ENCODE assay signal across 17 cellular contexts in the genomic region with DNA sequence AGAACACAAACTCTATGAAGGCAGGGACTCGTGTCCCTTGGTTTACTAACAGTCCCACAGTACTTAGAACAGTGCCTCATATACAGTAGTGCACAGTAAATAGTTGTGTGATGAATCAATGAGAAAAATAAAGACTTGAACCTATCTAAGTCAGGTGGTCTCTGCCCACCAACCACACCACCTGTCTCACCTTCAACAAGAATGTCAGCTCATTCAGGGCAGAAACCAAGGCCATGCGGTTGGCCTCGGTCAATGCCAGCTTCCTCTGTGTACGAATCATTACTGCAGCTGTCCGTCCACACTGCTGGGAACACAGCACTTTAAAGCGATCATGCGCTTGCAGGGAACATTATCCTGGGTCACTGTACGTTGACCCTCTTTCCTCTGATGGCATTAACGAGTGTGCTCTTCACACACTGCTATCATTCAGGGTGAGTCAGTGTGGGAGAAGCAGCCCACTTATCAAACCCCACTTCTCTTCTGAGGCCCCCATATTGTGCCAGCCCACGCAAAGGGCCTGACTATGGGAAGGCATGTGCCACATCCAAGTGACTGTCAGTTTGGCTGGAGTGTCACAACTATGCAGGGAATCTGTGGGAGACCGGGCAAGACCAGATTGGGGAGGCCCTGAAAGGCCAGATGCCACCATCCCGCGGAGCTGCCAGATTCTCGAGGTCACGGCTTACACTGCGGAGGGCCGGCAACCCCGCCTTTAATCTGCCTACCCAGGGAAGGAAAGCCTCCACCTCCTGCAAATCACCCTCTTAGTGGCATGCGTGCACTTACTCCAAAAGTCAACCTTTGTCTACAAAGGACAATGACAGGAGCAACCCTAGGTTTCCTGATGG. TPM values are rescaled to one million over a fixed set of nuclear protein-coding genes. Genes with fewer than 3 reads are reported as not detected.
DNase-seq lines count a peak whose midpoint lies in the region; ATAC-seq, FAIRE-seq and TF ChIP-seq lines count a peak whose summit lies in the region.
"Had no signal": no experiment of that assay in that cellular context is flagged by ENCODE, and none has a peak within 500 bp of the region (broad histone marks: within the 10 kb centered on the region; RNA-seq: fewer than 3 reads in every experiment).

No MANE protein-coding gene starts in this region.

- H2BK120ac ChIP-seq in H1 (replicated peaks; ENCODE audit: low read depth, low read length): no peak overlapping the region

- H3K79me1 ChIP-seq in H1 (ENCODE audit: low read depth, low read length): peaks cover 30% of the 10 kb centered on the region

- no peak overlapping the region for H3K27ac ChIP-seq in HepG2 (ENCODE audit: extremely low read length, insufficient read depth, low read length)
- no peak overlapping the region for H3K27ac ChIP-seq in right lobe of liver
- peak overlapping the region; percentile 62; the same call in 1 of the 2 replicates for H3K27ac ChIP-seq in H1 (ENCODE audit: low read depth, low read length)
- H3K27ac ChIP-seq: A549, BLaER1, testis had no signal

- no peak overlapping the region for H3K4ac ChIP-seq in H1 (replicated peaks; ENCODE audit: insufficient read length, low read depth, low read length)

- TF ChIP-seq POLR2A in HepG2 (IDR thresholded peaks at IDR 0.05; ENCODE audit: insufficient read depth in 1 of 2, low read depth in 2 of 2, low read length in 2 of 2) (no peak), right lobe of liver (IDR thresholded peaks at IDR 0.05) (no peak), H1 (IDR thresholded peaks at IDR 0.05; ENCODE audit: control extremely low read depth in 1 of 2, low read depth in 2 of 2, low read length in 2 of 2) (no peak)

- H3K9me3 ChIP-seq in HepG2 (ENCODE audit: low read length) (no peaks in the 10 kb centered on the region), right lobe of liver (no peaks in the 10 kb centered on the region), H1 (ENCODE audit: insufficient read depth in 2 of 2, low read depth in 1 of 2, low read length in 1 of 2) (no peaks in the 10 kb centered on the region)
- H3K9me3 ChIP-seq: A549, BLaER1, testis had no signal

- no peak overlapping the region for H2AFZ ChIP-seq in HepG2 (ENCODE audit: low read length)
- no peak overlapping the region for H2AFZ ChIP-seq in H1 (ENCODE audit: low read length)

- peaks cover 8% of the 10 kb centered on the region; the same call in 1 of the 2 replicates for H3K4me1 ChIP-seq in HepG2 (ENCODE audit: insufficient read depth, low read length)
- no peaks in the 10 kb centered on the region for H3K4me1 ChIP-seq in right lobe of liver
- H3K4me1 ChIP-seq in H1 (replicated peaks in 1 of 4; ENCODE audit: control insufficient read depth in 3 of 4, insufficient read depth in 4 of 4, low read length in 3 of 4): peaks cover 16 to 38% (median 36%) of the 10 kb centered on the region in 4 experiments
- H3K4me1 ChIP-seq: A549, testis had no signal

- no peaks in the 10 kb centered on the region for H3K79me2 ChIP-seq in HepG2 (ENCODE audit: insufficient read depth, low read length)
- H3K79me2 ChIP-seq in H1 (ENCODE audit: control insufficient read depth in 1 of 2, insufficient read depth in 2 of 2, low read length in 2 of 2): peaks cover 34 to 98% of the 10 kb centered on the region in 2 experiments

- H4K91ac ChIP-seq in H1 (replicated peaks; ENCODE audit: insufficient read length, low read length): no peak overlapping the region

- H3K9ac ChIP-seq in HepG2 (ENCODE audit: insufficient read depth, low read depth, low read length): no peak overlapping the region
- H3K9ac ChIP-seq in H1 (replicated peaks in 1 of 4; ENCODE audit: extremely low read depth in 1 of 4, low read depth in 3 of 4, low read length in 3 of 4): peak overlapping the region in 1 of 4 experiments; percentile 4; a peak in 1 of 7 replicates
- H3K9ac ChIP-seq: BLaER1 had no signal

- WGBS in HepG2 (ENCODE audit: low lambda C conversion rate): 89% methylated on average over 19 of the region's 19 CpGs
- WGBS in right lobe of liver (ENCODE audit: insufficient coverage, low coverage, low lambda C conversion rate, missing lambda C conversion rate): 93% methylated on average over 10 of the region's 19 CpGs
- WGBS in H1 (ENCODE audit: extremely low coverage in 1 of 2, insufficient coverage in 1 of 2, insufficient read length in 1 of 2, insufficient replicate concordance in 2 of 2, low coverage in 1 of 2, low lambda C conversion rate in 2 of 2, missing lambda C conversion rate in 1 of 2), 2 experiments: 89% methylated on average over 19 of the region's 19 CpGs; no CpG with 5 or more reads in 1 of the 2 experiments

- no peak overlapping the region for H2BK20ac ChIP-seq in H1 (ENCODE audit: low read length)

- CTCF ChIA-PET in HepG2 (lab: Yijun Ruan, JAX; ENCODE audit: low intra/inter-chr PET ratio, low total read pairs) (no interaction called here), H1 (lab: Charles Lee; ENCODE audit: partially characterized antibody) (interaction anchor here (0.8 kb wide), 1 partner anchor 13 kb away, joined by 3 read pairs; no protein-coding TSS in a partner anchor)

- 0 out of 2 replicates have a peak, but pooled peaks cover 5% of the 10 kb centered on the region for H4K20me1 ChIP-seq in HepG2 (ENCODE audit: insufficient read depth, low read length)
- peaks cover 20 to 32% of the 10 kb centered on the region in 2 experiments for H4K20me1 ChIP-seq in H1 (replicated peaks in 1 of 2; ENCODE audit: control insufficient read depth in 1 of 2, insufficient read depth in 2 of 2, low read length in 2 of 2)

- peak overlapping the region; percentile 76; the same call in 1 of the 2 replicates for H2BK15ac ChIP-seq in H1 (ENCODE audit: low read length)

- ATAC-seq in HepG2 (peak; percentile 37; the same call in 2 of the 3 replicates), right lobe of liver (no peak), HG03378 (IDR thresholded peaks at IDR 0.05; ENCODE audit: unreplicated experiment) (no peak), GM21515 (IDR thresholded peaks at IDR 0.05; ENCODE audit: unreplicated experiment) (no peak)
- ATAC-seq: A549 had no signal

- TF ChIP-seq EP300 in HepG2 (IDR thresholded peaks at IDR 0.05; ENCODE audit: low read depth in 2 of 2, low read length in 2 of 2) (no peak), HepG2 (CRISPR knock-in tag; IDR thresholded peaks at IDR 0.05; ENCODE audit: borderline replicate concordance) (no peak), H1 (IDR thresholded peaks at IDR 0.05; ENCODE audit: borderline replicate concordance in 1 of 2, low read depth in 2 of 2, low read length in 2 of 2) (no peak)

- no peak overlapping the region for H3K14ac ChIP-seq in H1 (ENCODE audit: insufficient read length)

- no peak overlapping the region for H3K23ac ChIP-seq in H1 (ENCODE audit: insufficient read length)

- H2BK12ac ChIP-seq in H1 (ENCODE audit: low read depth, low read length): peak overlapping the region; percentile 29; the same call in 1 of the 2 replicates

- H2BK5ac ChIP-seq in H1 (ENCODE audit: low read depth, low read length): peak overlapping the region; percentile 79

- intact Hi-C loops in HepG2 (cut with micrococcal nuclease; ENCODE audit: unreplicated experiment): no loop called here
- intact Hi-C loops in right lobe of liver (cut with DNase I): no loop called here

- H3K18ac ChIP-seq in H1 (ENCODE audit: extremely low read depth, low read length): peak overlapping the region; percentile 41; the same call in 1 of the 2 replicates

- no peak overlapping the region for H3K4me3 ChIP-seq in HepG2 (replicated peaks in 1 of 3; ENCODE audit: insufficient read depth in 1 of 3, low read depth in 2 of 3, low read length in 3 of 3)
- no peak overlapping the region for H3K4me3 ChIP-seq in right lobe of liver
- H3K4me3 ChIP-seq in H1 (ENCODE audit: extremely low read depth in 1 of 4, insufficient read depth in 2 of 4, low read depth in 3 of 4, low read length in 4 of 4): no peak overlapping the region
- H3K4me3 ChIP-seq: A549, BLaER1, testis had no signal

- H3K36me3 ChIP-seq in HepG2 (replicated peaks in 1 of 2; ENCODE audit: control insufficient read depth in 1 of 2, insufficient read depth in 2 of 2, low read length in 2 of 2) (no peaks in the 10 kb centered on the region), right lobe of liver (no peaks in the 10 kb centered on the region), H1 (ENCODE audit: control insufficient read depth in 2 of 4, insufficient read depth in 4 of 4, low read length in 3 of 4) (no peaks in the 10 kb centered on the region)
- H3K36me3 ChIP-seq: BLaER1 had no signal

- TF ChIP-seq RAD21 in HepG2 (CRISPR knock-in tag; IDR thresholded peaks at IDR 0.05) (no peak), H1 (IDR thresholded peaks at IDR 0.05 in 1 of 2, conservative IDR thresholded peaks at IDR 0.05 in 1 of 2; ENCODE audit: low read depth in 2 of 2, low read length in 2 of 2) (no peak)

- H3K27me3 ChIP-seq in HepG2 (ENCODE audit: control insufficient read depth in 1 of 2, insufficient read depth in 2 of 2, low read length in 2 of 2): no peaks in the 10 kb centered on the region
- no peaks in the 10 kb centered on the region for H3K27me3 ChIP-seq in right lobe of liver
- H3K27me3 ChIP-seq in H1 (replicated peaks in 1 of 4; ENCODE audit: control insufficient read depth in 3 of 4, extremely low read depth in 1 of 4, insufficient read depth in 3 of 4, low read length in 3 of 4): no peaks in the 10 kb centered on the region
- H3K27me3 ChIP-seq: BLaER1, testis had no signal

- peak; percentile 15 for DNase-seq in HepG2 (ENCODE audit: low spot score)
- no peak for DNase-seq in right lobe of liver
- DNase-seq in H1 (ENCODE audit: low read depth in 1 of 2, low spot score in 2 of 2): no peak
- DNase-seq in myocyte (ENCODE audit: low read depth): peak; percentile 94
- no peak for DNase-seq in iPS-NIHi7 (ENCODE audit: extremely low spot score)
- no peak for DNase-seq in NOMO-1 treated with dmso at 0.1 percent for 144 hours (lab: John Stamatoyannopoulos, UW; ENCODE audit: unreplicated experiment)
- DNase-seq: activated naive CD4-positive, alpha-beta T cell; activated T-cell treated with anti-CD3 and anti-CD28 coated beads for 4 hours; aorta; NCI-H1436; NCI-H2171 treated with DMSO at 0.1 percent for 48 hours; testis had no signal

- no peak overlapping the region for H3K4me2 ChIP-seq in HepG2 (ENCODE audit: low read depth, low read length)
- no peak overlapping the region for H3K4me2 ChIP-seq in H1 (ENCODE audit: insufficient read depth in 1 of 2, low read depth in 2 of 2, low read length in 2 of 2)
- H3K4me2 ChIP-seq: A549 had no signal

- peak overlapping the region; percentile 70 for H2AK5ac ChIP-seq in H1 (ENCODE audit: low read depth, low read length)

- TF ChIP-seq CTCF in HepG2 (CRISPR knock-in tag; IDR thresholded peaks at IDR 0.05): no peak
- TF ChIP-seq CTCF in right lobe of liver (IDR thresholded peaks at IDR 0.05): no peak
- TF ChIP-seq CTCF in H1 (IDR thresholded peaks at IDR 0.05; ENCODE audit: control extremely low read depth in 1 of 3, insufficient read depth in 1 of 3, low read depth in 1 of 3, low read length in 3 of 3): no peak

- in situ Hi-C loops in HepG2 (cut with HindIII; ENCODE audit: extremely low pct_ligation_motif_present, low pct_unique_long_range_greater_than_20kb): no loop called here

- POLR2A ChIA-PET in HepG2 (lab: Yijun Ruan, JAX): no interaction called here
- POLR2A ChIA-PET in H1 (lab: Charles Lee; ENCODE audit: partially characterized antibody): interaction anchor here (0.9 kb wide), 1 partner anchor 13 kb away, joined by 3 read pairs; no protein-coding TSS in a partner anchor

- no peaks in the 10 kb centered on the region; the same call in 1 of the 2 replicates for H3K23me2 ChIP-seq in H1 (ENCODE audit: low read depth, low read length)

- no TSS peak for BruUV-seq in HepG2 (replicated peaks; lab: Mats Ljungman, UMichigan)

- no peak for FAIRE-seq in HepG2 (lab: Jason Lieb, UNC)
- FAIRE-seq in H1 (lab: Jason Lieb, UNC): no peak
- FAIRE-seq: A549, endometrium had no signal

- H4K5ac ChIP-seq in H1 (ENCODE audit: insufficient read length, low read depth, low read length): no peak overlapping the region

- no peak overlapping the region for H4K8ac ChIP-seq in H1 (ENCODE audit: extremely low read depth, insufficient read depth, low read length)

- no peak overlapping the region for H3K56ac ChIP-seq in H1 (replicated peaks; ENCODE audit: insufficient read length, low read depth, low read length)

RNA-seq across cellular contexts. Expression of gene LARGE1, which starts 36.1 kb away (rescaled TPM):
- 10.2 and 11.0 TPM in 2 replicates for total RNA-seq in HepG2 (2016; rRNA removed; fragmentation: Illumina TruSeq; extraction: Trizol)
- total RNA-seq in HepG2 (2016; cell fraction: cytosol; rRNA removed; fragmentation: Illumina TruSeq; extraction: Trizol; ENCODE audit: low read depth): 2.6 and 4.8 TPM in 2 replicates
- 8.7 and 10.4 TPM in 2 replicates for total RNA-seq in HepG2 (2016; cell fraction: insoluble cytoplasmic fraction; rRNA removed; fragmentation: Illumina TruSeq; extraction: Trizol)
- 8.0 and 8.7 TPM in 2 replicates for total RNA-seq in HepG2 (2016; cell fraction: membrane; rRNA removed; fragmentation: Illumina TruSeq; extraction: Trizol)
- 12.6 and 19.7 TPM in 2 replicates for total RNA-seq in HepG2 (2016; cell fraction: nucleus; rRNA removed; fragmentation: Illumina TruSeq; extraction: Trizol)
- 8.4 and 9.7 TPM in 2 replicates for polyA plus RNA-seq in HepG2 (2011; rRNA removed)
- polyA plus RNA-seq in HepG2 (2011; cell fraction: cytosol; rRNA removed): 7.6 and 7.8 TPM in 2 replicates
- polyA plus RNA-seq in HepG2 (2011; cell fraction: nucleus; rRNA removed): 10.1 and 10.2 TPM in 2 replicates
- polyA plus RNA-seq in HepG2 (2012): 6.8 and 7.7 TPM in 2 replicates
- polyA plus RNA-seq in HepG2 (2016; cell fraction: cytosol; fragmentation: Illumina TruSeq; extraction: Trizol; ENCODE audit: low read depth): 1.0 and 1.3 TPM in 2 replicates
- polyA plus RNA-seq in HepG2 (2016; cell fraction: insoluble cytoplasmic fraction; fragmentation: Illumina TruSeq; extraction: Trizol; ENCODE audit: low read depth): 7.4 and 8.7 TPM in 2 replicates
- polyA plus RNA-seq in HepG2 (2016; cell fraction: membrane; fragmentation: Illumina TruSeq; extraction: Trizol; ENCODE audit: low read depth): 4.7 and 5.3 TPM in 2 replicates
- 9.1 and 9.5 TPM in 2 replicates for polyA plus RNA-seq in HepG2 (2016; cell fraction: nucleus; fragmentation: Illumina TruSeq; extraction: Trizol; ENCODE audit: insufficient read depth, low read depth)
- polyA minus RNA-seq in HepG2 (2011; rRNA and poly(A)+ RNA removed; ENCODE audit: low replicate concordance): 0.09 and 45.3 TPM in 2 replicates
- polyA minus RNA-seq in HepG2 (2011; cell fraction: cytosol; rRNA and poly(A)+ RNA removed): 10.6 and 17.4 TPM in 2 replicates
- polyA minus RNA-seq in HepG2 (2011; cell fraction: nucleus; rRNA and poly(A)+ RNA removed): 24.1 and 29.6 TPM in 2 replicates
- total RNA-seq in right lobe of liver: 10 to 100 TPM; 12.2 to 28.3 (median 15.2) TPM
- total RNA-seq in H1 (2021; fragmentation: NEBNext Ultra II Directional; extraction: Animal tissue kit (Norgen Biotek cat#: 25700)): 69.5 and 83.0 TPM in 2 replicates
- 43.7 and 51.4 TPM in 2 replicates for polyA plus RNA-seq in H1 (2011; rRNA removed)
- polyA plus RNA-seq in H1 (2011; cell fraction: cytosol; rRNA removed): 42.0 TPM
- 56.3 TPM for polyA plus RNA-seq in H1 (2011; cell fraction: nucleus; rRNA removed)
- 40.0 to 53.5 TPM (median 47.7 TPM) in 4 replicates for polyA plus RNA-seq in H1 (2012, experiment 1 of 2)
- polyA plus RNA-seq in H1 (2012, experiment 2 of 2): 38.9 TPM
- polyA plus RNA-seq in H1 (2013, experiment 1 of 2): 39.9 TPM
- 39.1 TPM for polyA plus RNA-seq in H1 (2013, experiment 2 of 2)
- 121 and 152 TPM in 2 replicates for polyA minus RNA-seq in H1 (2011; rRNA and poly(A)+ RNA removed)
- polyA minus RNA-seq in H1 (2011; cell fraction: cytosol; rRNA and poly(A)+ RNA removed): 72.1 TPM
- 137 TPM for polyA minus RNA-seq in H1 (2011; cell fraction: nucleus; rRNA and poly(A)+ RNA removed)
- 22.6 and 23.9 TPM in 2 replicates for total RNA-seq in myocyte
- 12.7 TPM for polyA plus RNA-seq in myocyte (2012)

Comparison
In these comparisons a context has a peak if more than half of its experiments do, and no peak if none do; other contexts are left out.
1. DNase-seq: peak in HepG2 (single experiment) and myocyte (single experiment); none in right lobe of liver (0 of 3), H1 (0 of 2), iPS-NIHi7 (single experiment) and NOMO-1 treated with dmso at 0.1 percent for 144 hours (single experiment).